ENCODE assay signal across 14 cellular contexts in genomic region chr1:91676030-91676429, GRCh38.
A peak's percentile ranks its signal among the peaks of the same experiment; 100 is the strongest.
DNase-seq lines count a peak whose midpoint lies in the region; ATAC-seq and TF ChIP-seq lines count a peak whose summit lies in the region.
"Had no signal": no experiment of that assay in that cellular context is flagged by ENCODE, and none has a peak within 500 bp of the region (broad histone marks: within the 10 kb centered on the region; RNA-seq: fewer than 3 reads in every experiment).

No MANE protein-coding gene starts in this region.

- H2BK20ac ChIP-seq in IMR-90 (ENCODE audit: low read depth, low read length) = no peak overlapping the region

- H4K5ac ChIP-seq in IMR-90 (ENCODE audit: low read depth, low read length) = no peak overlapping the region

- no peak overlapping the region for H4K12ac ChIP-seq in trophoblast cell (ENCODE audit: low read depth, low read length)

- H3K36me3 ChIP-seq in IMR-90 (ENCODE audit: control insufficient read depth, insufficient read depth, low read length) (no peaks in the 10 kb centered on the region), esophagus muscularis mucosa (peaks cover 0 to 6% (median 2%) of the 10 kb centered on the region in 4 donors), trophoblast cell (ENCODE audit: control insufficient read depth in 1 of 2, insufficient read depth in 2 of 2, low read length in 2 of 2) (no peaks in the 10 kb centered on the region)
- H3K36me3 ChIP-seq: BLaER1 had no signal

- H2BK5ac ChIP-seq in IMR-90 (ENCODE audit: low read depth, low read length, poor library complexity, severe bottlenecking) = no peak overlapping the region
- H2BK5ac ChIP-seq in trophoblast cell (ENCODE audit: low read depth, low read length, poor library complexity) = no peak overlapping the region

- POLR2A ChIA-PET in IMR-90 (lab: Charles Lee; ENCODE audit: unreplicated experiment) = no interaction called here

- BruUV-seq in IMR-90 (replicated peaks; lab: Mats Ljungman, UMichigan) = no TSS peak

- no peak overlapping the region for H2BK15ac ChIP-seq in IMR-90 (ENCODE audit: low read depth, low read length)

- H3K18ac ChIP-seq in IMR-90 (ENCODE audit: low read depth, low read length) (no peak overlapping the region), trophoblast cell (ENCODE audit: low read length) (no peak overlapping the region)

- H3K9ac ChIP-seq in IMR-90 (ENCODE audit: low read depth, low read length) (no peak overlapping the region), trophoblast cell (ENCODE audit: low read length) (no peak overlapping the region)
- H3K9ac ChIP-seq: BLaER1 had no signal

- dilution Hi-C loops in IMR-90 (cut with HindIII; ENCODE audit: low sequenced_read_pairs, unreplicated experiment) = no loop called here

- no peaks in the 10 kb centered on the region for H3K4me1 ChIP-seq in IMR-90 (ENCODE audit: control insufficient read depth, insufficient read depth, low read length)
- peaks cover 0 to 21% (median 0%) of the 10 kb centered on the region in 4 donors for H3K4me1 ChIP-seq in esophagus muscularis mucosa
- H3K4me1 ChIP-seq in trophoblast cell (ENCODE audit: control insufficient read depth in 1 of 2, insufficient read depth in 2 of 2, low read length in 2 of 2) = no peaks in the 10 kb centered on the region

- no peak overlapping the region for H3K4me3 ChIP-seq in IMR-90 (ENCODE audit: insufficient read depth, low read depth, low read length)
- no peak overlapping the region for H3K4me3 ChIP-seq in esophagus muscularis mucosa
- H3K4me3 ChIP-seq in trophoblast cell (ENCODE audit: low read depth, low read length) = no peak overlapping the region
- H3K4me3 ChIP-seq: BLaER1 had no signal

- intact Hi-C loops in IMR-90 (cut with micrococcal nuclease) = no loop called here
- intact Hi-C loops in esophagus muscularis mucosa (cut with DNase I) = no loop called here

- H3K27me3 ChIP-seq in IMR-90 (ENCODE audit: control insufficient read depth, insufficient read depth, low read length) = no peaks in the 10 kb centered on the region
- H3K27me3 ChIP-seq in esophagus muscularis mucosa = no peaks in the 10 kb centered on the region
- no peaks in the 10 kb centered on the region for H3K27me3 ChIP-seq in trophoblast cell (ENCODE audit: insufficient read depth, low read length)
- H3K27me3 ChIP-seq: BLaER1 had no signal

- no peak for TF ChIP-seq EP300 in esophagus muscularis mucosa (IDR thresholded peaks at IDR 0.05)

- in situ Hi-C loops in IMR-90 (cut with MboI; ENCODE audit: low sequenced_read_pairs) = no loop called here

- H3K4me2 ChIP-seq in IMR-90 (ENCODE audit: low read depth, low read length) (no peak overlapping the region), trophoblast cell (ENCODE audit: low read length) (no peak overlapping the region)
- H3K4me2 ChIP-seq: BLaER1 had no signal

- H2AFZ ChIP-seq in IMR-90 (replicated peaks; ENCODE audit: low read length, poor library complexity) (no peak overlapping the region), trophoblast cell (ENCODE audit: insufficient read depth, low read length, poor library complexity) (no peak overlapping the region)

- no peak overlapping the region for H3K56ac ChIP-seq in IMR-90 (ENCODE audit: extremely low read depth, insufficient read depth, low read length)

- H3K9me3 ChIP-seq in IMR-90 (ENCODE audit: control insufficient read depth, insufficient read depth, low read length) (no peaks in the 10 kb centered on the region), esophagus muscularis mucosa (no peaks in the 10 kb centered on the region), trophoblast cell (ENCODE audit: insufficient read depth, low read depth, low read length) (no peaks in the 10 kb centered on the region)
- H3K9me3 ChIP-seq: BLaER1 had no signal

- H2AK9ac ChIP-seq in IMR-90 (replicated peaks; ENCODE audit: low read depth, low read length, poor library complexity) = no peak overlapping the region

- ATAC-seq in IMR-90 (ENCODE audit: low read depth) = no peak
- no peak for ATAC-seq in HG03442 (IDR thresholded peaks at IDR 0.05; ENCODE audit: unreplicated experiment)

- H3K27ac ChIP-seq in IMR-90 (ENCODE audit: insufficient read depth, low read length) = no peak overlapping the region
- no peak overlapping the region for H3K27ac ChIP-seq in esophagus muscularis mucosa (replicated peaks in 1 of 4)
- H3K27ac ChIP-seq in trophoblast cell (ENCODE audit: low read depth, low read length) = no peak overlapping the region
- H3K27ac ChIP-seq: BLaER1 had no signal

- H2BK120ac ChIP-seq in IMR-90 (ENCODE audit: low read depth, low read length) (no peak overlapping the region), trophoblast cell (ENCODE audit: insufficient read depth, low read length, poor library complexity) (no peak overlapping the region)

- DNase-seq in NCI-H82 (lab: John Stamatoyannopoulos, UW) = peak; percentile 47
- DNase-seq in NCI-H82 treated with DMSO at 0.1 percent for 48 hours (lab: John Stamatoyannopoulos, UW; ENCODE audit: unreplicated experiment) = no peak
- DNase-seq in IMR-90 = no peak
- DNase-seq in esophagus muscularis mucosa (ENCODE audit: extremely low spot score) = peak; percentile 34
- DNase-seq in trophoblast cell = peak; percentile 30 to 43
- DNase-seq in UCSD-AML1 (lab: John Stamatoyannopoulos, UW; ENCODE audit: unreplicated experiment) = no peak
- DNase-seq: 8988T; CD4-positive, alpha-beta memory T cell; DMS53; DND-41; EL; H9 had no signal

- H2AK5ac ChIP-seq in IMR-90 (ENCODE audit: low read depth, low read length) (0 out of 2 replicates have a peak overlapping the region, but pooled peaks have one; percentile 47), trophoblast cell (ENCODE audit: low read length) (no peak overlapping the region)

- H3K23ac ChIP-seq in IMR-90 (ENCODE audit: low read depth, low read length) (no peak overlapping the region; the same call in 1 of the 2 replicates), trophoblast cell (ENCODE audit: low read length) (no peak overlapping the region)

- TF ChIP-seq POLR2A in IMR-90 (IDR thresholded peaks at IDR 0.05; ENCODE audit: low read depth, low read length) (no peak), esophagus muscularis mucosa (IDR thresholded peaks at IDR 0.05; ENCODE audit: low read depth) (no peak)

- H2BK12ac ChIP-seq in trophoblast cell (ENCODE audit: low read length) = no peak overlapping the region

- no peaks in the 10 kb centered on the region for H3K79me2 ChIP-seq in trophoblast cell (ENCODE audit: control insufficient read depth, insufficient read depth, low read length, poor library complexity)

- no peak for TF ChIP-seq CTCF in IMR-90 (conservative IDR thresholded peaks at IDR 0.05; ENCODE audit: low read depth, low read length)
- no peak for TF ChIP-seq CTCF in esophagus muscularis mucosa (IDR thresholded peaks at IDR 0.05)

- no peak for TF ChIP-seq RAD21 in IMR-90 (IDR thresholded peaks at IDR 0.05; ENCODE audit: low read length)

- H3K4ac ChIP-seq in IMR-90 (ENCODE audit: low read depth, low read length) = no peak overlapping the region
- H3K4ac ChIP-seq in trophoblast cell (ENCODE audit: low read depth, low read length) = no peak overlapping the region

- H4K8ac ChIP-seq in IMR-90 (ENCODE audit: low read depth in 2 of 2, low read length in 2 of 2) = no peak overlapping the region
- no peak overlapping the region for H4K8ac ChIP-seq in trophoblast cell (ENCODE audit: low read depth, low read length)

- no peaks in the 10 kb centered on the region for H3K79me1 ChIP-seq in IMR-90 (ENCODE audit: low read depth in 1 of 2, low read length in 2 of 2)
- no peaks in the 10 kb centered on the region for H3K79me1 ChIP-seq in trophoblast cell (ENCODE audit: low read length)

- no peaks in the 10 kb centered on the region for H3K9me1 ChIP-seq in IMR-90 (ENCODE audit: insufficient read depth, low read length)

- no CpG with 5 or more reads among the region's 2 CpGs for WGBS in IMR-90 (ENCODE audit: extremely low coverage in 2 of 2, insufficient read length in 1 of 2), 2 experiments
- 93% methylated on average over 2 of the region's 2 CpGs for WGBS in esophagus muscularis mucosa
- WGBS in trophoblast cell (ENCODE audit: extremely low coverage, insufficient coverage, insufficient read length) = no CpG with 5 or more reads among the region's 2 CpGs

- H3K14ac ChIP-seq in IMR-90 (replicated peaks; ENCODE audit: low read depth, low read length) (0 out of 2 replicates have a peak overlapping the region, but pooled peaks have one; percentile 21), trophoblast cell (ENCODE audit: low read length) (no peak overlapping the region)

- H4K20me1 ChIP-seq in IMR-90 (ENCODE audit: insufficient read depth, low read length) = no peaks in the 10 kb centered on the region
- H4K20me1 ChIP-seq: BLaER1 had no signal

- no peak overlapping the region for H4K91ac ChIP-seq in IMR-90 (ENCODE audit: insufficient read depth, low read depth, low read length)
- no peak overlapping the region for H4K91ac ChIP-seq in trophoblast cell (ENCODE audit: low read depth, low read length)

- CTCF ChIA-PET in IMR-90 (lab: Yijun Ruan, JAX) = no interaction called here

TF ChIP-seq in IMR-90, 13 proteins besides CTCF, POLR2A, EP300 and RAD21 (continues in another document):
- TF ChIP-seq CEBPB (IDR thresholded peaks at IDR 0.05; ENCODE audit: low read depth, low read length) (no peak), MAZ (IDR thresholded peaks at IDR 0.05; ENCODE audit: borderline replicate concordance, low read depth, low read length) (no peak), RCOR1 (IDR thresholded peaks at IDR 0.05; ENCODE audit: insufficient replicate concordance, low read length) (no peak), ELK1 (IDR thresholded peaks at IDR 0.05; ENCODE audit: borderline replicate concordance, low read depth, low read length) (no peak), MAFK (IDR thresholded peaks at IDR 0.05; ENCODE audit: low read depth, low read length) (no peak), RFX5 (IDR thresholded peaks at IDR 0.05; ENCODE audit: low read depth, low read length) (no peak), USF2 (IDR thresholded peaks at IDR 0.05; ENCODE audit: low read depth, low read length) (no peak), FOS (IDR thresholded peaks at IDR 0.05; ENCODE audit: low read depth, low read length) (no peak)

Comparison
In these comparisons a context has a peak if more than half of its experiments do, and no peak if none do; other contexts are left out.
1. DNase-seq: peak in NCI-H82 (single experiment), esophagus muscularis mucosa (single experiment) and trophoblast cell (2 of 2); none in NCI-H82 treated with DMSO at 0.1 percent for 48 hours (single experiment), IMR-90 (single experiment) and UCSD-AML1 (single experiment).